Comparison of ENCODE assay signal across 2 cellular contexts in genomic region chr7:98869001-98869373, GRCh38.
TF ChIP-seq lines count a peak whose summit lies in the region.

No MANE protein-coding gene starts in this region.

TF ChIP-seq in SK-N-SH treated with all-trans-retinoic acid at 6 μM for 48 hours, 23 proteins besides CTCF, POLR2A, EP300 and RAD21 (continued from another document):
- no peak for TF ChIP-seq ZNF70 (CRISPR knock-in tag; IDR thresholded peaks at IDR 0.05)
- TF ChIP-seq CSDC2 (CRISPR knock-in tag; IDR thresholded peaks at IDR 0.05), result no peak
- no peak for TF ChIP-seq TOX (CRISPR knock-in tag; IDR thresholded peaks at IDR 0.05; ENCODE audit: borderline replicate concordance)
- no peak for TF ChIP-seq TCF4 (CRISPR knock-in tag; IDR thresholded peaks at IDR 0.05; ENCODE audit: borderline replicate concordance)
- TF ChIP-seq CSRNP3 (CRISPR knock-in tag; IDR thresholded peaks at IDR 0.05), result no peak
- no peak for TF ChIP-seq CREB5 (CRISPR knock-in tag; IDR thresholded peaks at IDR 0.05; ENCODE audit: low read depth)

TF ChIP-seq in Ishikawa, 13 proteins besides CTCF, POLR2A, EP300 and RAD21 (continued from another document):
- no peak for TF ChIP-seq MAX (IDR thresholded peaks at IDR 0.05)
- no peak for TF ChIP-seq TEAD4 (IDR thresholded peaks at IDR 0.05)
TF ChIP-seq in Ishikawa: peak in this region for 1.
